ENCODE assay signal across 8 cellular contexts in genomic region chr3:33441322-33441976, GRCh38. TPM values are rescaled to one million over a fixed set of nuclear protein-coding genes. Genes with fewer than 3 reads are reported as not detected.
DNase-seq lines count a peak whose midpoint lies in the region; ATAC-seq and TF ChIP-seq lines count a peak whose summit lies in the region.

No MANE protein-coding gene starts in this region.

- DNase-seq in PC-3 (peak; percentile 21), epithelial cell of prostate (ENCODE audit: low read depth, low spot score) (no peak), nephron progenitor cell (no peak), iPS-NIHi11 (ENCODE audit: low spot score) (no peak)
- DNase-seq in stimulated activated CD8-positive, alpha-beta memory T cell treated with anti-CD3 and anti-CD28 coated beads, Interleukin-4, amount 100 ng/mL, for 48 hours: no peak
- DNase-seq in NK-92 treated with Interleukin-12 subunit alpha and Interleukin-12 subunit beta, amount 100 ng/mL, for 24 hours (lab: John Stamatoyannopoulos, UW): no peak

- no peaks in the 10 kb centered on the region for H3K9me2 ChIP-seq in PC-3 (replicated peaks; ENCODE audit: low read length)

- intact Hi-C loops in PC-3 (cut with micrococcal nuclease): loop anchor here (2.0 kb wide), 1 partner anchor 275 kb away; no protein-coding TSS in a partner anchor

- no peak for TF ChIP-seq CTCF in PC-3 (conservative IDR thresholded peaks at IDR 0.05; ENCODE audit: low read depth, low read length)
- TF ChIP-seq CTCF in nephron progenitor cell (IDR thresholded peaks at IDR 0.05): no peak

- H3K27me3 ChIP-seq in BLaER1 treated with 17β-estradiol and CSF1 and Interleukin-3, amounts not matched to agents 10 nM and 100 nM: no peaks in the 10 kb centered on the region
- no peaks in the 10 kb centered on the region for H3K27me3 ChIP-seq in PC-3 (ENCODE audit: low read length)

- H3F3A ChIP-seq in PC-3 (ENCODE audit: low read length, unreplicated experiment): no peaks in the 10 kb centered on the region

- H3K36me3 Mint-ChIP-seq in nephron progenitor cell (ENCODE audit: low read depth): peaks cover 9% of the 10 kb centered on the region

- peak overlapping the region; percentile 62 to 99 (median 85) for H3K4me3 ChIP-seq in BLaER1 treated with 17β-estradiol and CSF1 and Interleukin-3, amounts not matched to agents 10 nM and 100 nM
- peak overlapping the region; percentile 74 for H3K4me3 ChIP-seq in PC-3 (ENCODE audit: low read length)

- peak overlapping the region; percentile 100 for H3K27ac Mint-ChIP-seq in nephron progenitor cell

- peak overlapping the region; percentile 86 to 99 (median 96) for H3K9ac ChIP-seq in BLaER1 treated with 17β-estradiol and CSF1 and Interleukin-3, amounts not matched to agents 10 nM and 100 nM
- H3K9ac ChIP-seq in PC-3 (ENCODE audit: low read length): peak overlapping the region; percentile 85

- H3K27ac ChIP-seq in BLaER1 treated with 17β-estradiol and CSF1 and Interleukin-3, amounts not matched to agents 10 nM and 100 nM: peak overlapping the region; percentile 91 to 98 (median 96)
- peak overlapping the region; percentile 85 for H3K27ac ChIP-seq in PC-3 (ENCODE audit: low read length)
- peak overlapping the region; percentile 95 for H3K27ac ChIP-seq in epithelial cell of prostate

- no peaks in the 10 kb centered on the region for H3K27me3 Mint-ChIP-seq in nephron progenitor cell (ENCODE audit: low read depth, poor library complexity)

- H3K4me2 ChIP-seq in BLaER1 treated with 17β-estradiol and CSF1 and Interleukin-3, amounts not matched to agents 10 nM and 100 nM: peak overlapping the region; percentile 74 to 96 (median 87)
- H3K4me2 ChIP-seq in PC-3 (ENCODE audit: low read length): peak overlapping the region; percentile 93

- H3K36me3 ChIP-seq in BLaER1 treated with 17β-estradiol and CSF1 and Interleukin-3, amounts not matched to agents 10 nM and 100 nM: no peaks in the 10 kb centered on the region; a peak in 1 of 22 replicates
- H3K36me3 ChIP-seq in PC-3 (ENCODE audit: low read depth, low read length): no peaks in the 10 kb centered on the region

- peaks cover 34% of the 10 kb centered on the region for H3K79me2 ChIP-seq in PC-3 (ENCODE audit: low read length)

- CTCF ChIA-PET in PC-3 (lab: Charles Lee): no interaction called here

- peak overlapping the region; percentile 90 for H2AFZ ChIP-seq in PC-3 (ENCODE audit: low read length)

- H4K20me1 ChIP-seq in BLaER1 treated with 17β-estradiol and CSF1 and Interleukin-3, amounts not matched to agents 10 nM and 100 nM: peaks cover 25 to 36% (median 34%) of the 10 kb centered on the region in 11 experiments; a peak in 21 of 22 replicates
- H4K20me1 ChIP-seq in PC-3 (ENCODE audit: low read length): peaks cover 30% of the 10 kb centered on the region

- no peaks in the 10 kb centered on the region for H3K9me3 Mint-ChIP-seq in nephron progenitor cell

- POLR2A ChIA-PET in PC-3 (lab: Charles Lee; ENCODE audit: unreplicated experiment): no interaction called here

- peaks cover 0 to 5% (median 0%) of the 10 kb centered on the region in 11 experiments; a peak in 2 of 22 replicates for H3K9me3 ChIP-seq in BLaER1 treated with 17β-estradiol and CSF1 and Interleukin-3, amounts not matched to agents 10 nM and 100 nM (replicated peaks in 1 of 11)
- H3K9me3 ChIP-seq in PC-3 (ENCODE audit: low read length): no peaks in the 10 kb centered on the region

- ATAC-seq in PC-3 (no peak), esophagus mucosa (no peak)

- H3K4me1 Mint-ChIP-seq in nephron progenitor cell: peaks cover 39% of the 10 kb centered on the region

- BruUV-seq in PC-3 (replicated peaks; lab: Mats Ljungman, UMichigan): TSS peak; percentile 98

- H3K4me3 Mint-ChIP-seq in nephron progenitor cell: peak overlapping the region; percentile 99

- peaks cover 23 to 35% (median 32%) of the 10 kb centered on the region in 10 experiments for H3K4me1 ChIP-seq in BLaER1 treated with 17β-estradiol and CSF1 and Interleukin-3, amounts not matched to agents 10 nM and 100 nM
- peaks cover 26% of the 10 kb centered on the region for H3K4me1 ChIP-seq in PC-3 (ENCODE audit: insufficient read depth, low read length)

RNA-seq across cellular contexts. Expression of gene UBP1, which starts 1.2 kb away (rescaled TPM):
- total RNA-seq in PC-3 (2014; rRNA removed) (49.3 and 57.5 TPM in 2 replicates), esophagus mucosa (28.6 TPM)
